ENCODE assay signal across 16 cellular contexts in genomic region chr10:106360870-106361269, GRCh38.
A peak's percentile ranks its signal among the peaks of the same experiment; 100 is the strongest.
DNase-seq lines count a peak whose midpoint lies in the region; ATAC-seq and TF ChIP-seq lines count a peak whose summit lies in the region.
"Had no signal": no experiment of that assay in that cellular context is flagged by ENCODE, and none has a peak within 500 bp of the region (broad histone marks: within the 10 kb centered on the region; RNA-seq: fewer than 3 reads in every experiment).

No MANE protein-coding gene starts in this region.

- no peak overlapping the region for H4K8ac ChIP-seq in IMR-90 (ENCODE audit: low read depth in 2 of 2, low read length in 2 of 2)

- H3K27ac Mint-ChIP-seq in chondrocyte (ENCODE audit: unreplicated experiment): no peak overlapping the region
- H3K27ac Mint-ChIP-seq: type B pancreatic cell had no signal

- no peak for TF ChIP-seq POLR2A in IMR-90 (IDR thresholded peaks at IDR 0.05; ENCODE audit: low read depth, low read length)

- H2BK20ac ChIP-seq in IMR-90 (ENCODE audit: low read depth, low read length): no peak overlapping the region

- H3K27me3 ChIP-seq in IMR-90 (ENCODE audit: control insufficient read depth, insufficient read depth, low read length) (no peaks in the 10 kb centered on the region), colonic mucosa (no peaks in the 10 kb centered on the region)

- no peak overlapping the region; the same call in 1 of the 2 replicates for H3K4me2 ChIP-seq in IMR-90 (ENCODE audit: low read depth, low read length)

- no peak overlapping the region for H3K9ac ChIP-seq in IMR-90 (ENCODE audit: low read depth, low read length)
- H3K9ac ChIP-seq in colonic mucosa (ENCODE audit: low read depth in 2 of 2, low read length in 2 of 2): no peak overlapping the region

- TF ChIP-seq CTCF in IMR-90 (conservative IDR thresholded peaks at IDR 0.05; ENCODE audit: low read depth, low read length): no peak
- no peak for TF ChIP-seq CTCF in chondrocyte (IDR thresholded peaks at IDR 0.05)
- TF ChIP-seq CTCF in colonic mucosa (IDR thresholded peaks at IDR 0.05): no peak

- BruUV-seq in IMR-90 (replicated peaks; lab: Mats Ljungman, UMichigan): no TSS peak

- H3K4me3 Mint-ChIP-seq in chondrocyte (ENCODE audit: unreplicated experiment): no peak overlapping the region
- H3K4me3 Mint-ChIP-seq: CD4-positive, CD25-positive, alpha-beta regulatory T cell; type B pancreatic cell had no signal

- no peak overlapping the region for H3K23ac ChIP-seq in IMR-90 (ENCODE audit: low read depth, low read length)

- no peak overlapping the region for H3K14ac ChIP-seq in IMR-90 (replicated peaks; ENCODE audit: low read depth, low read length)

- H2AK5ac ChIP-seq in IMR-90 (ENCODE audit: low read depth, low read length): no peak overlapping the region

- in situ Hi-C loops in IMR-90 (cut with MboI; ENCODE audit: low sequenced_read_pairs): no loop called here

- H3K27me3 Mint-ChIP-seq in chondrocyte (ENCODE audit: low read depth): no peaks in the 10 kb centered on the region
- H3K27me3 Mint-ChIP-seq: CD4-positive, CD25-positive, alpha-beta regulatory T cell; type B pancreatic cell had no signal

- H3K56ac ChIP-seq in IMR-90 (ENCODE audit: extremely low read depth, insufficient read depth, low read length): no peak overlapping the region

- no peak overlapping the region for H2BK5ac ChIP-seq in IMR-90 (ENCODE audit: low read depth, low read length, poor library complexity, severe bottlenecking)

- no peak for TF ChIP-seq RAD21 in IMR-90 (IDR thresholded peaks at IDR 0.05; ENCODE audit: low read length)

- no peaks in the 10 kb centered on the region for H4K20me1 ChIP-seq in IMR-90 (ENCODE audit: insufficient read depth, low read length)

- H3K4me3 ChIP-seq in IMR-90 (ENCODE audit: insufficient read depth, low read depth, low read length) (no peak overlapping the region), colonic mucosa (no peak overlapping the region)
- H3K4me3 ChIP-seq: psoas muscle had no signal

- H3K9me1 ChIP-seq in IMR-90 (ENCODE audit: insufficient read depth, low read length): no peaks in the 10 kb centered on the region

- H3K9me3 ChIP-seq in IMR-90 (ENCODE audit: control insufficient read depth, insufficient read depth, low read length) (peaks cover 2% of the 10 kb centered on the region; the same call in 1 of the 2 replicates), colonic mucosa (no peaks in the 10 kb centered on the region)
- H3K9me3 ChIP-seq: psoas muscle had no signal

- no peak overlapping the region for H4K91ac ChIP-seq in IMR-90 (ENCODE audit: insufficient read depth, low read depth, low read length)

- no peaks in the 10 kb centered on the region for H3K79me1 ChIP-seq in IMR-90 (ENCODE audit: low read depth in 1 of 2, low read length in 2 of 2)

- no peak overlapping the region for H4K5ac ChIP-seq in IMR-90 (ENCODE audit: low read depth, low read length)

- H3K4ac ChIP-seq in IMR-90 (ENCODE audit: low read depth, low read length): no peak overlapping the region

- intact Hi-C loops in IMR-90 (cut with micrococcal nuclease) (no loop called here), colonic mucosa (cut with DNase I) (no loop called here)

- no peaks in the 10 kb centered on the region for H3K36me3 Mint-ChIP-seq in chondrocyte (ENCODE audit: low read depth)
- H3K36me3 Mint-ChIP-seq: CD4-positive, CD25-positive, alpha-beta regulatory T cell; type B pancreatic cell had no signal

- no peak overlapping the region for H2AFZ ChIP-seq in IMR-90 (replicated peaks; ENCODE audit: low read length, poor library complexity)

- H3K4me1 ChIP-seq in IMR-90 (ENCODE audit: control insufficient read depth, insufficient read depth, low read length): no peaks in the 10 kb centered on the region
- no peaks in the 10 kb centered on the region for H3K4me1 ChIP-seq in colonic mucosa
- H3K4me1 ChIP-seq: psoas muscle had no signal

- no peak overlapping the region for H3K27ac ChIP-seq in IMR-90 (ENCODE audit: insufficient read depth, low read length)
- H3K27ac ChIP-seq in colonic mucosa: no peak overlapping the region
- H3K27ac ChIP-seq: psoas muscle had no signal

- CTCF ChIA-PET in IMR-90 (lab: Yijun Ruan, JAX): no interaction called here

- no peak for ATAC-seq in IMR-90 (ENCODE audit: low read depth)
- no peak for ATAC-seq in GM18519 (IDR thresholded peaks at IDR 0.05; ENCODE audit: low FRiP score, unreplicated experiment)
- no peak for ATAC-seq in GM21381 (IDR thresholded peaks at IDR 0.05; ENCODE audit: unreplicated experiment)
- ATAC-seq: psoas muscle had no signal

- WGBS in IMR-90 (ENCODE audit: extremely low coverage in 2 of 2, insufficient read length in 1 of 2), 2 experiments: no CpG with 5 or more reads among the region's 2 CpGs

- H2BK15ac ChIP-seq in IMR-90 (ENCODE audit: low read depth, low read length): no peak overlapping the region

- no peaks in the 10 kb centered on the region for H3K36me3 ChIP-seq in IMR-90 (ENCODE audit: control insufficient read depth, insufficient read depth, low read length)
- H3K36me3 ChIP-seq in colonic mucosa: no peaks in the 10 kb centered on the region

- H3K18ac ChIP-seq in IMR-90 (ENCODE audit: low read depth, low read length): no peak overlapping the region

- H2AK9ac ChIP-seq in IMR-90 (replicated peaks; ENCODE audit: low read depth, low read length, poor library complexity): no peak overlapping the region

- no peaks in the 10 kb centered on the region for H3K4me1 Mint-ChIP-seq in chondrocyte (ENCODE audit: low read depth)
- H3K4me1 Mint-ChIP-seq: CD4-positive, CD25-positive, alpha-beta regulatory T cell had no signal

- no peak overlapping the region for H2BK120ac ChIP-seq in IMR-90 (ENCODE audit: low read depth, low read length)

- DNase-seq in AG20443 (ENCODE audit: low spot score): peak; percentile 59
- peak; percentile 83 for DNase-seq in IMR-90
- peak; percentile 36 for DNase-seq in dedifferentiated amniotic fluid mesenchymal stem cell (ENCODE audit: extremely low spot score)
- peak; percentile 11 for DNase-seq in kidney tubule cell (ENCODE audit: low spot score)
- DNase-seq in chondrocyte (ENCODE audit: low spot score): no peak
- DNase-seq in colonic mucosa: no peak
- DNase-seq: activated CD4-positive, alpha-beta T cell treated with anti-CD3 and anti-CD28 coated beads for 1 hour; CD4-positive, CD25-positive, alpha-beta regulatory T cell; kidney; NCI-H345; psoas muscle; stimulated activated CD4-positive, alpha-beta T cell treated with anti-CD3 and anti-CD28 coated beads, Interleukin-4, amount 100 ng/mL, for 1 hour; T-helper 1 cell had no signal

- dilution Hi-C loops in IMR-90 (cut with HindIII; ENCODE audit: low sequenced_read_pairs, unreplicated experiment): no loop called here

- H3K9me3 Mint-ChIP-seq in chondrocyte (ENCODE audit: low read depth): no peaks in the 10 kb centered on the region
- H3K9me3 Mint-ChIP-seq: type B pancreatic cell had no signal

- POLR2A ChIA-PET in IMR-90 (lab: Charles Lee; ENCODE audit: unreplicated experiment): no interaction called here

TF ChIP-seq in IMR-90, 13 proteins besides CTCF, POLR2A, EP300 and RAD21:
- TF ChIP-seq MXI1 (IDR thresholded peaks at IDR 0.05; ENCODE audit: borderline replicate concordance, low read depth, low read length) (no peak), CEBPB (IDR thresholded peaks at IDR 0.05; ENCODE audit: low read depth, low read length) (peak; percentile 93), FOS (IDR thresholded peaks at IDR 0.05; ENCODE audit: low read depth, low read length) (no peak)

Comparison
In these comparisons a context has a peak if more than half of its experiments do, and no peak if none do; other contexts are left out.
1. DNase-seq: peak in AG20443 (single experiment), IMR-90 (single experiment), dedifferentiated amniotic fluid mesenchymal stem cell (single experiment) and kidney tubule cell (single experiment); none in chondrocyte (single experiment) and colonic mucosa (single experiment).